Comparison of ENCODE assay signal across 1 cellular context in the genomic region with DNA sequence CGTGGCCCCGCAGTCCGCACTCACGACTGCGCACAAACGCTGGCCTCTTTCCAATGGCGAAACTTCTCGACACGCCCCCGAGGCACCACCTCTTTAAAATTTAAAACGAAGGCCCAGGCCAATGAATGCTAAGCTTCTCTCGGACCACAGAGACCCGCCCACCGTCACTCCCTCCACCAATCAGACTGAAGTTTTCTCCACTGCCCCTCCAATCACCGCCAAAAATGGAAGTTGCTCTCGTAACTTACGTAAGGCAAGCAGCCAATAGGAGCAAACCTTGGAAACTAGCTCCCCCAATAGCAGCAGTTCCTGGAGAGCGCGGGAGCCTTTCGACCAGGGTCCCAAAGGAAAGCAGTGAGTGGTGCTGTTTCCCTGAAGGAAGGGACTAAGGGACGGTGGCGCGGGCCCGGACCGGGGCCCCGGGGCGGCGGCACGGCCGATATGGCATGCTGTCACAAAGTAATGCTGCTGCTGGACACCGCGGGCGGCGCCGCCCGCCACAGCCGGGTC.
TF ChIP-seq lines count a peak whose summit lies in the region.

A gene with protein sequence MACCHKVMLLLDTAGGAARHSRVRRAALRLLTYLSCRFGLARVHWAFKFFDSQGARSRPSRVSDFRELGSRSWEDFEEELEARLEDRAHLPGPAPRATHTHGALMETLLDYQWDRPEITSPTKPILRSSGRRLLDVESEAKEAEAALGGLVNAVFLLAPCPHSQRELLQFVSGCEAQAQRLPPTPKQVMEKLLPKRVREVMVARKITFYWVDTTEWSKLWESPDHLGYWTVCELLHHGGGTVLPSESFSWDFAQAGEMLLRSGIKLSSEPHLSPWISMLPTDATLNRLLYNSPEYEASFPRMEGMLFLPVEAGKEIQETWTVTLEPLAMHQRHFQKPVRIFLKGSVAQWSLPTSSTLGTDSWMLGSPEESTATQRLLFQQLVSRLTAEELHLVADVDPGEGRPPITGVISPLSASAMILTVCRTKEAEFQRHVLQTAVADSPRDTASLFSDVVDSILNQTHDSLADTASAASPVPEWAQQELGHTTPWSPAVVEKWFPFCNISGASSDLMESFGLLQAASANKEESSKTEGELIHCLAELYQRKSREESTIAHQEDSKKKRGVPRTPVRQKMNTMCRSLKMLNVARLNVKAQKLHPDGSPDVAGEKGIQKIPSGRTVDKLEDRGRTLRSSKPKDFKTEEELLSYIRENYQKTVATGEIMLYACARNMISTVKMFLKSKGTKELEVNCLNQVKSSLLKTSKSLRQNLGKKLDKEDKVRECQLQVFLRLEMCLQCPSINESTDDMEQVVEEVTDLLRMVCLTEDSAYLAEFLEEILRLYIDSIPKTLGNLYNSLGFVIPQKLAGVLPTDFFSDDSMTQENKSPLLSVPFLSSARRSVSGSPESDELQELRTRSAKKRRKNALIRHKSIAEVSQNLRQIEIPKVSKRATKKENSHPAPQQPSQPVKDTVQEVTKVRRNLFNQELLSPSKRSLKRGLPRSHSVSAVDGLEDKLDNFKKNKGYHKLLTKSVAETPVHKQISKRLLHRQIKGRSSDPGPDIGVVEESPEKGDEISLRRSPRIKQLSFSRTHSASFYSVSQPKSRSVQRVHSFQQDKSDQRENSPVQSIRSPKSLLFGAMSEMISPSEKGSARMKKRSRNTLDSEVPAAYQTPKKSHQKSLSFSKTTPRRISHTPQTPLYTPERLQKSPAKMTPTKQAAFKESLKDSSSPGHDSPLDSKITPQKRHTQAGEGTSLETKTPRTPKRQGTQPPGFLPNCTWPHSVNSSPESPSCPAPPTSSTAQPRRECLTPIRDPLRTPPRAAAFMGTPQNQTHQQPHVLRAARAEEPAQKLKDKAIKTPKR (N-terminal part only) (plus strand): TSS at position 324 of the 510 bp plus-strand sequence. CDS start 118 bp downstream, at position 442.

TF ChIP-seq in HepG2, 621 proteins besides CTCF, POLR2A, EP300 and RAD21 (continued from another document and continues in another):
- TF ChIP-seq, protein P1, sequence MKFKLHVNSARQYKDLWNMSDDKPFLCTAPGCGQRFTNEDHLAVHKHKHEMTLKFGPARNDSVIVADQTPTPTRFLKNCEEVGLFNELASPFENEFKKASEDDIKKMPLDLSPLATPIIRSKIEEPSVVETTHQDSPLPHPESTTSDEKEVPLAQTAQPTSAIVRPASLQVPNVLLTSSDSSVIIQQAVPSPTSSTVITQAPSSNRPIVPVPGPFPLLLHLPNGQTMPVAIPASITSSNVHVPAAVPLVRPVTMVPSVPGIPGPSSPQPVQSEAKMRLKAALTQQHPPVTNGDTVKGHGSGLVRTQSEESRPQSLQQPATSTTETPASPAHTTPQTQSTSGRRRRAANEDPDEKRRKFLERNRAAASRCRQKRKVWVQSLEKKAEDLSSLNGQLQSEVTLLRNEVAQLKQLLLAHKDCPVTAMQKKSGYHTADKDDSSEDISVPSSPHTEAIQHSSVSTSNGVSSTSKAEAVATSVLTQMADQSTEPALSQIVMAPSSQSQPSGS (CRISPR knock-in tag; IDR thresholded peaks at IDR 0.05) = no peak; the same call in 1 of the 2 replicates
- peak; percentile 24 for TF ChIP-seq IKZF4 (CRISPR knock-in tag; IDR thresholded peaks at IDR 0.05; ENCODE audit: borderline replicate concordance, low read depth, not compliant biosample characterization)
- TF ChIP-seq HNRNPK (IDR thresholded peaks at IDR 0.05; ENCODE audit: low read depth, low read length, poor library complexity, severe bottlenecking) = no peak
- TF ChIP-seq, protein P2, sequence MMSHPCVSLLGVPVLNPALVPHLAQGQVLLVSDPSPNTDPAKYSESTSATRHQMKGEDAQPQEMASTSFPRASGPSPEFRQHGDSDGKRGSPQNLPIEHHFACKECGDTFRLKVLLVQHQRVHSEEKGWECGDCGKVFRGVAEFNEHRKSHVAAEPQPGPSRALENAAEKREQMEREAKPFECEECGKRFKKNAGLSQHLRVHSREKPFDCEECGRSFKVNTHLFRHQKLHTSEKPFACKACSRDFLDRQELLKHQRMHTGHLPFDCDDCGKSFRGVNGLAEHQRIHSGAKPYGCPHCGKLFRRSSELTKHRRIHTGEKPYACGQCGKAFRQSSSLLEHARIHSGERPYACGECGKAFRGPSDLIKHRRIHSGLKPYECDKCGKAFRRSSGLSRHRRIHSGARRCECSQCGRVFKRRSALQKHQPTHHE (CRISPR knock-in tag; IDR thresholded peaks at IDR 0.05; ENCODE audit: borderline replicate concordance) = no peak
- TF ChIP-seq, protein P3, sequence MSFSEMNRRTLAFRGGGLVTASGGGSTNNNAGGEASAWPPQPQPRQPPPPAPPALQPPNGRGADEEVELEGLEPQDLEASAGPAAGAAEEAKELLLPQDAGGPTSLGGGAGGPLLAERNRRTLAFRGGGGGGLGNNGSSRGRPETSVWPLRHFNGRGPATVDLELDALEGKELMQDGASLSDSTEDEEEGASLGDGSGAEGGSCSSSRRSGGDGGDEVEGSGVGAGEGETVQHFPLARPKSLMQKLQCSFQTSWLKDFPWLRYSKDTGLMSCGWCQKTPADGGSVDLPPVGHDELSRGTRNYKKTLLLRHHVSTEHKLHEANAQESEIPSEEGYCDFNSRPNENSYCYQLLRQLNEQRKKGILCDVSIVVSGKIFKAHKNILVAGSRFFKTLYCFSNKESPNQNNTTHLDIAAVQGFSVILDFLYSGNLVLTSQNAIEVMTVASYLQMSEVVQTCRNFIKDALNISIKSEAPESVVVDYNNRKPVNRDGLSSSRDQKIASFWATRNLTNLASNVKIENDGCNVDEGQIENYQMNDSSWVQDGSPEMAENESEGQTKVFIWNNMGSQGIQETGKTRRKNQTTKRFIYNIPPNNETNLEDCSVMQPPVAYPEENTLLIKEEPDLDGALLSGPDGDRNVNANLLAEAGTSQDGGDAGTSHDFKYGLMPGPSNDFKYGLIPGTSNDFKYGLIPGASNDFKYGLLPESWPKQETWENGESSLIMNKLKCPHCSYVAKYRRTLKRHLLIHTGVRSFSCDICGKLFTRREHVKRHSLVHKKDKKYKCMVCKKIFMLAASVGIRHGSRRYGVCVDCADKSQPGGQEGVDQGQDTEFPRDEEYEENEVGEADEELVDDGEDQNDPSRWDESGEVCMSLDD (CRISPR knock-in tag; IDR thresholded peaks at IDR 0.05; ENCODE audit: borderline replicate concordance) = no peak
- no peak for TF ChIP-seq HNRNPH1 (optimal IDR thresholded peaks at IDR 0.05; ENCODE audit: low read depth, low read length)
- TF ChIP-seq RAD51 (IDR thresholded peaks at IDR 0.05; ENCODE audit: borderline replicate concordance) = no peak
- TF ChIP-seq ZFP41 (CRISPR knock-in tag; IDR thresholded peaks at IDR 0.05; ENCODE audit: borderline replicate concordance) = no peak
- TF ChIP-seq, protein P4, sequence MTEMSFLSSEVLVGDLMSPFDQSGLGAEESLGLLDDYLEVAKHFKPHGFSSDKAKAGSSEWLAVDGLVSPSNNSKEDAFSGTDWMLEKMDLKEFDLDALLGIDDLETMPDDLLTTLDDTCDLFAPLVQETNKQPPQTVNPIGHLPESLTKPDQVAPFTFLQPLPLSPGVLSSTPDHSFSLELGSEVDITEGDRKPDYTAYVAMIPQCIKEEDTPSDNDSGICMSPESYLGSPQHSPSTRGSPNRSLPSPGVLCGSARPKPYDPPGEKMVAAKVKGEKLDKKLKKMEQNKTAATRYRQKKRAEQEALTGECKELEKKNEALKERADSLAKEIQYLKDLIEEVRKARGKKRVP (CRISPR knock-in tag; IDR thresholded peaks at IDR 0.05) = peak in 1 of 2 experiments; percentile 81; a peak in 2 of 4 replicates
- TF ChIP-seq, protein P5, sequence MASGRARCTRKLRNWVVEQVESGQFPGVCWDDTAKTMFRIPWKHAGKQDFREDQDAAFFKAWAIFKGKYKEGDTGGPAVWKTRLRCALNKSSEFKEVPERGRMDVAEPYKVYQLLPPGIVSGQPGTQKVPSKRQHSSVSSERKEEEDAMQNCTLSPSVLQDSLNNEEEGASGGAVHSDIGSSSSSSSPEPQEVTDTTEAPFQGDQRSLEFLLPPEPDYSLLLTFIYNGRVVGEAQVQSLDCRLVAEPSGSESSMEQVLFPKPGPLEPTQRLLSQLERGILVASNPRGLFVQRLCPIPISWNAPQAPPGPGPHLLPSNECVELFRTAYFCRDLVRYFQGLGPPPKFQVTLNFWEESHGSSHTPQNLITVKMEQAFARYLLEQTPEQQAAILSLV (CRISPR knock-in tag; IDR thresholded peaks at IDR 0.05; ENCODE audit: borderline replicate concordance) = peak; percentile 19; the same call in 1 of the 2 replicates
- no peak for TF ChIP-seq SMARCC2 (IDR thresholded peaks at IDR 0.05)
- TF ChIP-seq, protein P6, sequence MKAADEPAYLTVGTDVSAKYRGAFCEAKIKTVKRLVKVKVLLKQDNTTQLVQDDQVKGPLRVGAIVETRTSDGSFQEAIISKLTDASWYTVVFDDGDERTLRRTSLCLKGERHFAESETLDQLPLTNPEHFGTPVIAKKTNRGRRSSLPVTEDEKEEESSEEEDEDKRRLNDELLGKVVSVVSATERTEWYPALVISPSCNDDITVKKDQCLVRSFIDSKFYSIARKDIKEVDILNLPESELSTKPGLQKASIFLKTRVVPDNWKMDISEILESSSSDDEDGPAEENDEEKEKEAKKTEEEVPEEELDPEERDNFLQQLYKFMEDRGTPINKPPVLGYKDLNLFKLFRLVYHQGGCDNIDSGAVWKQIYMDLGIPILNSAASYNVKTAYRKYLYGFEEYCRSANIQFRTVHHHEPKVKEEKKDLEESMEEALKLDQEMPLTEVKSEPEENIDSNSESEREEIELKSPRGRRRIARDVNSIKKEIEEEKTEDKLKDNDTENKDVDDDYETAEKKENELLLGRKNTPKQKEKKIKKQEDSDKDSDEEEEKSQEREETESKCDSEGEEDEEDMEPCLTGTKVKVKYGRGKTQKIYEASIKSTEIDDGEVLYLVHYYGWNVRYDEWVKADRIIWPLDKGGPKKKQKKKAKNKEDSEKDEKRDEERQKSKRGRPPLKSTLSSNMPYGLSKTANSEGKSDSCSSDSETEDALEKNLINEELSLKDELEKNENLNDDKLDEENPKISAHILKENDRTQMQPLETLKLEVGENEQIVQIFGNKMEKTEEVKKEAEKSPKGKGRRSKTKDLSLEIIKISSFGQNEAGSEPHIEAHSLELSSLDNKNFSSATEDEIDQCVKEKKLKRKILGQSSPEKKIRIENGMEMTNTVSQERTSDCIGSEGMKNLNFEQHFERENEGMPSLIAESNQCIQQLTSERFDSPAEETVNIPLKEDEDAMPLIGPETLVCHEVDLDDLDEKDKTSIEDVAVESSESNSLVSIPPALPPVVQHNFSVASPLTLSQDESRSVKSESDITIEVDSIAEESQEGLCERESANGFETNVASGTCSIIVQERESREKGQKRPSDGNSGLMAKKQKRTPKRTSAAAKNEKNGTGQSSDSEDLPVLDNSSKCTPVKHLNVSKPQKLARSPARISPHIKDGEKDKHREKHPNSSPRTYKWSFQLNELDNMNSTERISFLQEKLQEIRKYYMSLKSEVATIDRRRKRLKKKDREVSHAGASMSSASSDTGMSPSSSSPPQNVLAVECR (CRISPR knock-in tag; IDR thresholded peaks at IDR 0.05; ENCODE audit: borderline replicate concordance) = peak; percentile 100
- TF ChIP-seq, protein P7, sequence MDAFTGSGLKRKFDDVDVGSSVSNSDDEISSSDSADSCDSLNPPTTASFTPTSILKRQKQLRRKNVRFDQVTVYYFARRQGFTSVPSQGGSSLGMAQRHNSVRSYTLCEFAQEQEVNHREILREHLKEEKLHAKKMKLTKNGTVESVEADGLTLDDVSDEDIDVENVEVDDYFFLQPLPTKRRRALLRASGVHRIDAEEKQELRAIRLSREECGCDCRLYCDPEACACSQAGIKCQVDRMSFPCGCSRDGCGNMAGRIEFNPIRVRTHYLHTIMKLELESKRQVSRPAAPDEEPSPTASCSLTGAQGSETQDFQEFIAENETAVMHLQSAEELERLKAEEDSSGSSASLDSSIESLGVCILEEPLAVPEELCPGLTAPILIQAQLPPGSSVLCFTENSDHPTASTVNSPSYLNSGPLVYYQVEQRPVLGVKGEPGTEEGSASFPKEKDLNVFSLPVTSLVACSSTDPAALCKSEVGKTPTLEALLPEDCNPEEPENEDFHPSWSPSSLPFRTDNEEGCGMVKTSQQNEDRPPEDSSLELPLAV (CRISPR knock-in tag; conservative IDR thresholded peaks at IDR 0.05; ENCODE audit: low read depth) = peak; percentile 92; the same call in 1 of the 2 replicates
- TF ChIP-seq YEATS4 (CRISPR knock-in tag; IDR thresholded peaks at IDR 0.05; ENCODE audit: borderline replicate concordance) = peak; percentile 74; the same call in 1 of the 2 replicates
- no peak for TF ChIP-seq ZNF33B (CRISPR knock-in tag; IDR thresholded peaks at IDR 0.05)
- TF ChIP-seq JARID2 (CRISPR knock-in tag; IDR thresholded peaks at IDR 0.05; ENCODE audit: insufficient replicate concordance) = no peak
- TF ChIP-seq BCL6 (CRISPR knock-in tag; IDR thresholded peaks at IDR 0.05) = no peak
- TF ChIP-seq, protein P8, sequence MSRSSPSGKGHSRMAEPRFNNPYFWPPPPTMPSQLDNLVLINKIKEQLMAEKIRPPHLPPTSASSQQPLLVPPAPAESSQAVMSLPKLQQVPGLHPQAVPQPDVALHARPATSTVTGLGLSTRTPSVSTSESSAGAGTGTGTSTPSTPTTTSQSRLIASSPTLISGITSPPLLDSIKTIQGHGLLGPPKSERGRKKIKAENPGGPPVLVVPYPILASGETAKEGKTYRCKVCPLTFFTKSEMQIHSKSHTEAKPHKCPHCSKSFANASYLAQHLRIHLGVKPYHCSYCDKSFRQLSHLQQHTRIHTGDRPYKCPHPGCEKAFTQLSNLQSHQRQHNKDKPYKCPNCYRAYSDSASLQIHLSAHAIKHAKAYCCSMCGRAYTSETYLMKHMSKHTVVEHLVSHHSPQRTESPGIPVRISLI (CRISPR knock-in tag; IDR thresholded peaks at IDR 0.05; ENCODE audit: borderline replicate concordance) = no peak
- no peak for TF ChIP-seq MED8 (CRISPR knock-in tag; IDR thresholded peaks at IDR 0.05; ENCODE audit: insufficient replicate concordance)
- no peak for TF ChIP-seq SOX13 (IDR thresholded peaks at IDR 0.05)
- TF ChIP-seq SOX13 (CRISPR knock-in tag; conservative IDR thresholded peaks at IDR 0.05 in 1 of 2, IDR thresholded peaks at IDR 0.05 in 1 of 2) = no peak
- no peak for TF ChIP-seq ZNF3 (CRISPR knock-in tag; IDR thresholded peaks at IDR 0.05)
- no peak for TF ChIP-seq NR2F1 (CRISPR knock-in tag; IDR thresholded peaks at IDR 0.05)
- TF ChIP-seq NFE2L2 (IDR thresholded peaks at IDR 0.05; ENCODE audit: low read length) = no peak
- TF ChIP-seq ARNT2 (CRISPR knock-in tag; IDR thresholded peaks at IDR 0.05; ENCODE audit: low read depth) = peak; percentile 94
